9 cellular contexts compared by ENCODE assay signal in the genomic region with DNA sequence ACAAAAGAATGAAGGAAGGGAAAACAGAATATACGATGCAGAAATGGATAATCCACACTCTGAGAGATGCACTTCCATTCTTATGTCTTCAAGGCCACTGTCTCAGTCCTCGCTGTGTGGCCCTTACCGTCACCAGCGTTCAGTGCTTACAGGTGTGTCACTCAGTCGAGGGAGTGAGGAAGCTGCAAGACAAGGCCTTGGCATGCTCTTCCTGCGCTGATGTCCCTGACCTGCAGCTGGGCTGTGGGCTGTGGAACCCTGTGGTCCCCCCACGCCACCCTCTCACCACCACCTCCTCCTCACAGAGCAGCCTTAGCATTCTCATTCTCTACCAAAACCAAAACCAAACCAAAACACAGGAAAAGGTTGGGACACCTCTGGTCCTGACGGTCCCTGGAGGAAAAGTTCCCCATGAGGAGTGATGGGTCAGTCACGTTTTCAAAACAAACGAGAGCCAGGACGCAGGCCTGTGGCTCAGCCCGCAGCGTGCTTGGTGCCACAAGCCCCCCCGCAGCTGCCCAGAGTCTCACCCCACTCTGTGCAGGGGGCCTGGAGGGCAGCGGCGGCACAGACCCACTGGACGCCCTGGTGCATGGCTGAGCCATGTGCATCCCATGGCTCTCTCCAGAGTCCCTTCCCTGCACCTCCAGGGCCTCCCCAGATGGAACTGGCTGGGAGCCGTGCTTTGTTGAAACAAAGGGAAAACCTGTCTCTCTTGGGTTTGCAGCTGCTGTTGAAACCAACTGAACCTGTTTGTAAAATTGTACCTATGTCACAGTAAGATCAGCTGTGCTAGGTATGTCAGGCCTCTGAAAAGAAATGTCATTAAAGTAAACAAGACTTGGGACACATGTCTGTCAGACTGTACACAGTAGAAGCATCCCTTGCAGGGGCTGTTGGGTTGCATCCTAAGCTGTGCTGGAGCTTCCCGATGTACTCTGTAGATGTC. TPM values are rescaled to one million over a fixed set of nuclear protein-coding genes. Genes with fewer than 3 reads are reported as not detected.
DNase-seq lines count a peak whose midpoint lies in the region; TF ChIP-seq lines count a peak whose summit lies in the region.
"Had no signal": no experiment of that assay in that cellular context is flagged by ENCODE, and none has a peak within 500 bp of the region (broad histone marks: within the 10 kb centered on the region; RNA-seq: fewer than 3 reads in every experiment).

No MANE protein-coding gene starts in this region.

- H3K36me3 ChIP-seq in breast epithelium (no peaks in the 10 kb centered on the region), adipocyte (ENCODE audit: control insufficient read depth, insufficient read depth, low read length, severe bottlenecking) (peaks cover 27% of the 10 kb centered on the region), mesodermal cell (ENCODE audit: control insufficient read depth, insufficient read depth, low read length) (peaks cover 48% of the 10 kb centered on the region), urinary bladder (ENCODE audit: insufficient read depth) (no peaks in the 10 kb centered on the region)

- CTCF ChIA-PET in MCF 10A (lab: Yijun Ruan, JAX): no interaction called here

- H3K27ac Mint-ChIP-seq in MCF 10A (ENCODE audit: low read depth, unreplicated experiment): no peak overlapping the region

- 93 to 96% methylated on average over 18 of the region's 19 CpGs for WGBS in mesodermal cell (ENCODE audit: insufficient coverage in 2 of 2), 2 experiments
- WGBS in urinary bladder: 89% methylated on average over 19 of the region's 19 CpGs

- peaks cover 16% of the 10 kb centered on the region for H3K36me3 Mint-ChIP-seq in MCF 10A (ENCODE audit: insufficient read depth, unreplicated experiment)

- POLR2A ChIA-PET in MCF 10A (lab: Yijun Ruan, JAX): interaction anchor here (1.0 kb wide), 1 partner anchor 9 kb away, joined by 4 read pairs; no protein-coding TSS in a partner anchor

- no peaks in the 10 kb centered on the region for H3K9me3 Mint-ChIP-seq in MCF 10A (ENCODE audit: unreplicated experiment)

- H3K4me1 ChIP-seq in breast epithelium (peaks cover 3 to 7% of the 10 kb centered on the region in 2 donors), adipocyte (ENCODE audit: control insufficient read depth, insufficient read depth, low read length) (peaks cover 16% of the 10 kb centered on the region), mesodermal cell (ENCODE audit: control insufficient read depth, insufficient read depth, low read length, poor library complexity, severe bottlenecking) (peaks cover 23% of the 10 kb centered on the region), urinary bladder (ENCODE audit: insufficient read depth) (no peaks in the 10 kb centered on the region)

- BruUV-seq in MCF 10A (replicated peaks; lab: Mats Ljungman, UMichigan): no TSS peak

- H3K4me3 ChIP-seq in breast epithelium (peak overlapping the region in 1 of 3 donors; percentile 55), adipocyte (ENCODE audit: low read length) (peak overlapping the region; percentile 62), mesodermal cell (ENCODE audit: extremely low read depth, insufficient read depth, low read length, poor library complexity, severe bottlenecking) (no peak overlapping the region), urinary bladder (ENCODE audit: low read depth, low read length) (no peak overlapping the region)

- H3K27me3 ChIP-seq in breast epithelium: no peaks in the 10 kb centered on the region
- H3K27me3 ChIP-seq in adipocyte (replicated peaks; ENCODE audit: control insufficient read depth, insufficient read depth, low read length): no peaks in the 10 kb centered on the region

- no peak overlapping the region for H3K4me3 Mint-ChIP-seq in MCF 10A (ENCODE audit: unreplicated experiment)

- intact Hi-C loops in breast epithelium (cut with DNase I; ENCODE audit: low total_unique reads): no loop called here
- intact Hi-C loops in MCF 10A (cut with micrococcal nuclease): no loop called here

- no peaks in the 10 kb centered on the region for H3K9me3 ChIP-seq in breast epithelium
- no peaks in the 10 kb centered on the region for H3K9me3 ChIP-seq in adipocyte (ENCODE audit: control insufficient read depth, low read length)
- H3K9me3 ChIP-seq in mesodermal cell (ENCODE audit: control insufficient read depth, low read length): no peaks in the 10 kb centered on the region

- no peak for TF ChIP-seq POLR2A in breast epithelium (IDR thresholded peaks at IDR 0.05)

- H3K4me1 Mint-ChIP-seq in MCF 10A (ENCODE audit: insufficient read depth, unreplicated experiment): no peaks in the 10 kb centered on the region

- H3K27ac ChIP-seq in breast epithelium (peak overlapping the region; percentile 81 to 86), mesodermal cell (ENCODE audit: low read depth, low read length, severe bottlenecking) (peak overlapping the region; percentile 75), urinary bladder (ENCODE audit: low read depth) (peak overlapping the region; percentile 12)

- H3K27me3 Mint-ChIP-seq in MCF 10A (ENCODE audit: insufficient read depth, unreplicated experiment): no peaks in the 10 kb centered on the region

- DNase-seq in breast epithelium (ENCODE audit: low spot score in 2 of 2) (no peak), MCF 10A (ENCODE audit: unreplicated experiment) (no peak), adipocyte (ENCODE audit: low read depth) (no peak), NCI-H526 treated with DMSO at 0.1 percent for 48 hours (lab: John Stamatoyannopoulos, UW) (no peak), NCI-H82 treated with DMSO at 0.1 percent for 48 hours (lab: John Stamatoyannopoulos, UW; ENCODE audit: unreplicated experiment) (no peak)
- DNase-seq in stimulated activated CD4-positive, alpha-beta T cell treated with anti-CD3 and anti-CD28 coated beads, Interleukin-1b, Interleukin-23, amount 100 ng/mL, for 48 hours: no peak
- DNase-seq: stimulated activated CD4-positive, alpha-beta T cell treated with anti-CD3 and anti-CD28 coated beads, Interleukin-12 subunit alpha, Interleukin-12 subunit beta, amount 100 ng/mL, for 4 hours had no signal

- H3K9ac ChIP-seq in adipocyte (ENCODE audit: low read length): no peak overlapping the region

- TF ChIP-seq CTCF in breast epithelium (IDR thresholded peaks at IDR 0.05): no peak
- TF ChIP-seq CTCF in MCF 10A (IDR thresholded peaks at IDR 0.05; ENCODE audit: unreplicated experiment): no peak

RNA-seq across cellular contexts. Expression of gene GPR183, which starts 48.3 kb away (rescaled TPM):
- total RNA-seq in breast epithelium (10 to 100 TPM; 10.2 to 30.1 (median 21.4) TPM), MCF 10A (2022) (not detected in 2 replicates), urinary bladder (22.8 TPM)
- polyA plus RNA-seq in mesodermal cell (2013, experiment 1 of 2): 0.22 TPM
- polyA plus RNA-seq in mesodermal cell (2013, experiment 2 of 2): 0.20 TPM
- 22.1 TPM for polyA plus RNA-seq in urinary bladder

Comparison
In these comparisons a context has a peak if more than half of its experiments do, and no peak if none do; other contexts are left out.
1. RNA of gene GPR183, which starts 48.3 kb away (total RNA-seq): 22.8 TPM in urinary bladder (single experiment) and 10.2 to 30.1 TPM in breast epithelium; not detected in MCF 10A; every median in the first group is over 10 times any median in the second.
2. H3K27ac ChIP-seq: peak in every context shown above with its lines; median percentile 84 in breast epithelium; 75 in mesodermal cell; 12 in urinary bladder.